ENCODE assay signal across 27 cellular contexts in the genomic region with DNA sequence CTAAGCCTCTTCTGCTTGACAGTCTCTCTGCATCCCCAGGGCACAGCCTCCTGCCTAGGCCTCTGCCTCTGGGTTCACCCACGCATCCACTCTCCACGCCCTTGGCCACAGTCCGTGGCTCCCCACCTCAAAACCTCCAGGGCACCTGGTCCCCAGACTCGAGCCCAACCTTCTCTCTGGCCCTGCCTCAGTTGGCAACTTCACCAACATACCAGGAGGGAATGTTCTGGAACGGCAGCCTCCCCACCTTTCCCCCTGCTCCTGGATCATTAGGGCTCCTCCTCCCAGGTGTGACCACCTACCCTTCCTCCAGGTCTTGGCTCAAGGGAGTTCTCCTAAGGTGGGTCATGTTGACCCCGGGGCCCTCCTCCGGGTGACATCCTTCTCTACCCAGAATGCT.
"Had no signal": no experiment of that assay in that cellular context is flagged by ENCODE, and none has a peak within 500 bp of the region (broad histone marks: within the 10 kb centered on the region; RNA-seq: fewer than 3 reads in every experiment).

No MANE protein-coding gene starts in this region.

- H3K4me2 ChIP-seq: KMS-11, SK-N-SH had no signal

- H3K36me3 Mint-ChIP-seq: activated naive CD4-positive, alpha-beta T cell treated with anti-CD3 and anti-CD28 coated beads, Interleukin-2, amount 50 U/mL, for 24 hours; brain had no signal

- H3K27ac Mint-ChIP-seq: activated CD8-positive, alpha-beta T cell treated with anti-CD3 and anti-CD28 coated beads for 36 hours; activated naive CD4-positive, alpha-beta T cell treated with anti-CD3 and anti-CD28 coated beads, Interleukin-2, amount 50 U/mL, for 24 hours; activated T-cell treated with anti-CD3 and anti-CD28 coated beads, Interleukin-2, amount 50 U/mL, for 72 hours; activated T-helper 2 cell treated with anti-CD3 and anti-CD28 coated beads, Interferon-gamma antibody, Interleukin-2, Interleukin-4, amounts not matched to agents 10 μg/mL and 5 μg/mL and 100 μg/mL, durations not matched to agents 14 hours and 24 hours and 36 hours had no signal

- H3K4me3 ChIP-seq: SJCRH30 had no signal

- H3K9ac ChIP-seq: KMS-11, SK-N-SH had no signal

- H3K27me3 ChIP-seq: SJCRH30 had no signal

- H3K27ac ChIP-seq: KMS-11, RWPE1, SJCRH30, VCaP had no signal

- DNase-seq: activated CD4-positive, alpha-beta T cell treated with anti-CD3 and anti-CD28 coated beads for 4 hours; activated CD8-positive, alpha-beta memory T cell treated with anti-CD3 and anti-CD28 coated beads, Interleukin-2, amount 50 U/mL, for 4 hours; activated CD8-positive, alpha-beta T cell treated with anti-CD3 and anti-CD28 coated beads for 36 hours; activated naive CD4-positive, alpha-beta T cell; activated T-cell treated with anti-CD3 and anti-CD28 coated beads, Interleukin-2, amount 50 U/mL, for 72 hours; aorta; NCI-H1092; NCI-H1417; NCI-H1930; NCI-H2107; NCI-H2171 treated with DMSO at 0.1 percent for 48 hours; NCI-H226; NCI-H510A; NCI-H526 treated with DMSO at 0.1 percent for 48 hours; NCI-H82; OCI-M1; Right ventricle myocardium superior; SJCRH30; SK-N-SH; T-helper 1 cell had no signal

- H3K9me3 Mint-ChIP-seq: activated CD8-positive, alpha-beta T cell treated with anti-CD3 and anti-CD28 coated beads for 36 hours; activated naive CD4-positive, alpha-beta T cell treated with anti-CD3 and anti-CD28 coated beads, Interleukin-2, amount 50 U/mL, for 24 hours; activated T-cell treated with anti-CD3 and anti-CD28 coated beads, Interleukin-2, amount 50 U/mL, for 72 hours; activated T-helper 2 cell treated with anti-CD3 and anti-CD28 coated beads, Interferon-gamma antibody, Interleukin-2, Interleukin-4, amounts not matched to agents 10 μg/mL and 5 μg/mL and 100 μg/mL, durations not matched to agents 14 hours and 24 hours and 36 hours had no signal

- H3K4me1 Mint-ChIP-seq: activated naive CD4-positive, alpha-beta T cell treated with anti-CD3 and anti-CD28 coated beads, Interleukin-2, amount 50 U/mL, for 24 hours had no signal

- H3K9me3 ChIP-seq: SJCRH30, SK-N-SH had no signal

- H3K27me3 Mint-ChIP-seq: activated CD8-positive, alpha-beta T cell treated with anti-CD3 and anti-CD28 coated beads for 36 hours had no signal

- H3K4me3 Mint-ChIP-seq: activated CD8-positive, alpha-beta T cell treated with anti-CD3 and anti-CD28 coated beads for 36 hours; activated naive CD4-positive, alpha-beta T cell treated with anti-CD3 and anti-CD28 coated beads, Interleukin-2, amount 50 U/mL, for 24 hours; activated T-cell treated with anti-CD3 and anti-CD28 coated beads, Interleukin-2, amount 50 U/mL, for 72 hours; brain had no signal

- ATAC-seq: activated CD8-positive, alpha-beta T cell treated with anti-CD3 and anti-CD28 coated beads for 36 hours; activated T-cell treated with anti-CD3 and anti-CD28 coated beads, Interleukin-2, amount 50 U/mL, for 72 hours; Panc1 had no signal

- H3K36me3 ChIP-seq: SJCRH30 had no signal
